In genomic region chr2:207085110-207085509, GRCh38 we compare ENCODE assay signal across 20 cellular contexts.
"Had no signal": no experiment of that assay in that cellular context is flagged by ENCODE, and none has a peak within 500 bp of the region (broad histone marks: within the 10 kb centered on the region; RNA-seq: fewer than 3 reads in every experiment).

No MANE protein-coding gene starts in this region.

- ATAC-seq: sciatic nerve; stimulated activated memory B cell treated with anti-CD40 and anti-IgM and Interleukin-4, amounts not matched to agents 10 μg/mL and 1 μg/mL and 100 μg/mL, for 72 hours had no signal

- H3K27ac Mint-ChIP-seq: activated naive CD4-positive, alpha-beta T cell treated with anti-CD3 and anti-CD28 coated beads, Interleukin-2, amount 50 U/mL, for 24 hours; memory B cell; nephron; stimulated activated memory B cell treated with anti-CD40 and anti-IgM and Interleukin-4, amounts not matched to agents 10 μg/mL and 1 μg/mL and 100 μg/mL, for 72 hours had no signal

- H3K4me1 ChIP-seq: parathyroid adenoma, testis, vagina had no signal

- H3K27ac ChIP-seq: ascending aorta, brain microvascular endothelial cell, hepatocyte, parathyroid adenoma, testis, vagina had no signal

- H3K9me3 ChIP-seq: ascending aorta, testis, vagina had no signal

- H3K27me3 ChIP-seq: ascending aorta, brain microvascular endothelial cell, hepatocyte, testis, vagina had no signal

- DNase-seq: activated gamma-delta T cell treated with Interleukin-2 at 50 U/mL for 16 hours; activated T-cell treated with anti-CD3 and anti-CD28 coated beads, Interleukin-2, amount 50 U/mL, for 1 hour; brain microvascular endothelial cell; immature natural killer cell; nucleus accumbens; stimulated activated CD4-positive, alpha-beta T cell treated with anti-CD3 and anti-CD28 coated beads, Interleukin-15, amount 100 ng/mL, for 24 hours; T-helper 1 cell; trophoblast cell had no signal

- H3K9me3 Mint-ChIP-seq: activated naive CD4-positive, alpha-beta T cell treated with anti-CD3 and anti-CD28 coated beads, Interleukin-2, amount 50 U/mL, for 24 hours; immature natural killer cell; memory B cell; nephron; stimulated activated memory B cell treated with anti-CD40 and anti-IgM and Interleukin-4, amounts not matched to agents 10 μg/mL and 1 μg/mL and 100 μg/mL, for 72 hours had no signal

- H3K4me3 ChIP-seq: ascending aorta, coronary artery, hepatocyte, smooth muscle cell, testis, vagina had no signal

- H3K4me3 Mint-ChIP-seq: activated naive CD4-positive, alpha-beta T cell treated with anti-CD3 and anti-CD28 coated beads, Interleukin-2, amount 50 U/mL, for 24 hours; immature natural killer cell; memory B cell; nephron; stimulated activated memory B cell treated with anti-CD40 and anti-IgM and Interleukin-4, amounts not matched to agents 10 μg/mL and 1 μg/mL and 100 μg/mL, for 72 hours had no signal

- H3K27me3 Mint-ChIP-seq: activated naive CD4-positive, alpha-beta T cell treated with anti-CD3 and anti-CD28 coated beads, Interleukin-2, amount 50 U/mL, for 24 hours; memory B cell; stimulated activated memory B cell treated with anti-CD40 and anti-IgM and Interleukin-4, amounts not matched to agents 10 μg/mL and 1 μg/mL and 100 μg/mL, for 72 hours had no signal
